11 cellular contexts compared by ENCODE assay signal in the genomic region with DNA sequence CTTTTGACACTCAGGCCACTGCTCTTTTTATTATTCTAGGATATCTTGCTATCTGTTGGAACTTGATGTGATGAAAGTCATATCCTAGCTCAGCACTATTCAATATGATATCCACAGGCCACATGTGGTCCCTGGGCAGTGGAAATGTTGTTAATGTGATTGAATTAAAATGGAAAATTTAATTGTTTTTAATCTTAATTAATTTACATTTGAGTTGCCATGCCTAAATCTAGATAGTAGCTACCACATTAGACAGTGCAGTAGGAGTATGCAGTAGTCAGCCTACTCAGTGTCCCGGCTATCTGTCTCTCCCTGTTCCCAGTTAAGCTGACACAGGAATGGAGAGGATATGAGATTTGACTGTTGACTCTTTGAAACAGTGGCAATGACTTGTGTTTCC.
"Had no signal": no experiment of that assay in that cellular context is flagged by ENCODE, and none has a peak within 500 bp of the region (broad histone marks: within the 10 kb centered on the region; RNA-seq: fewer than 3 reads in every experiment).

No MANE protein-coding gene starts in this region.

- H3K27ac ChIP-seq: coronary artery, dorsolateral prefrontal cortex, esophagus muscularis mucosa, foreskin keratinocyte, gastrocnemius medialis, heart right ventricle, left lung, lower lobe of right lung had no signal

- H3K4me3 ChIP-seq: coronary artery, dorsolateral prefrontal cortex, esophagus muscularis mucosa, gastrocnemius medialis, heart right ventricle, left lung, lower lobe of right lung had no signal

- ATAC-seq: heart right ventricle had no signal

- H3K9me3 ChIP-seq: esophagus muscularis mucosa, gastrocnemius medialis, heart right ventricle, left lung, lower lobe of right lung had no signal

- H3K36me3 ChIP-seq: esophagus muscularis mucosa, gastrocnemius medialis, heart right ventricle, left lung, lower lobe of right lung had no signal

- DNase-seq: effector CD4-positive, alpha-beta T cell; effector memory CD4-positive, alpha-beta T cell; foreskin keratinocyte; gastrocnemius medialis; left lung; left ventricle myocardium superior; lower lobe of right lung had no signal

- H3K4me1 ChIP-seq: esophagus muscularis mucosa, foreskin keratinocyte, gastrocnemius medialis, heart right ventricle, left lung, lower lobe of right lung had no signal

- H3K27me3 ChIP-seq: dorsolateral prefrontal cortex, esophagus muscularis mucosa, foreskin keratinocyte, gastrocnemius medialis, heart right ventricle, left lung had no signal
